Comparison of ENCODE assay signal across 26 cellular contexts in the genomic region with DNA sequence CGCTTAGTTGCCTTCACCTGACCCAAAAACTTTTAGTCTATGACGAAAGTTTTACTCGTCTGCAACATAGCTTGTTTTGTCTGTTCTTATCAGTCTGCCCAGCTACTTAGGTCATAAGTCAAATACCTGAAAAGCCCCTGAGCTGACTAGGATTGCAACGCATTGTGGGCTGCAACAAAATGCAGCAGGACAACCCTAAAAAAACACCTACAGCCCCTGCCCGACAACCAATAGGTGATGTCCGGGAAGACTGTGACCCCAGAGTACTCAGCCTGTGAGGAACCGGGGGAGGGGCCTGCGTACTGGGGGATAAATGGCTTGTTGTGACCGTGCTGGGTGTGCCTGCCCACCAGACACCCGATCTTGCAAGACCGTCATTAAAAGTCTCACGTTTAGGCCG. TPM values are rescaled to one million over a fixed set of nuclear protein-coding genes. Genes with fewer than 3 reads are reported as not detected.
"Had no signal": no experiment of that assay in that cellular context is flagged by ENCODE, and none has a peak within 500 bp of the region (broad histone marks: within the 10 kb centered on the region; RNA-seq: fewer than 3 reads in every experiment).

No MANE protein-coding gene starts in this region.

- H3K4me1 ChIP-seq: breast epithelium had no signal

- H3K4me3 ChIP-seq: breast epithelium, Peyer's patch, SJSA1 had no signal

- H3K4me3 Mint-ChIP-seq: activated CD4-positive, alpha-beta memory T cell treated with anti-CD3 and anti-CD28 coated beads for 36 hours; activated CD4-positive, alpha-beta T cell treated with anti-CD3 and anti-CD28 coated beads, Interleukin-2, amount 10 ng/mL, durations not matched to agents 7 days and 5 days; activated naive CD4-positive, alpha-beta T cell treated with anti-CD3 and anti-CD28 coated beads, Interleukin-2, amount 10 ng/mL, durations not matched to agents 7 days and 5 days; activated naive CD8-positive, alpha-beta T cell treated with anti-CD3 and anti-CD28 coated beads for 36 hours; activated T-cell treated with anti-CD3 and anti-CD28 coated beads, Interleukin-2, amount 50 U/mL, for 4 hours; T-helper 1 cell treated with Interleukin-12 subunit alpha and Interleukin-12 subunit beta and Interleukin-4 antibody, amounts not matched to agents 30 μg/mL and 1 μg/mL, for 36 hours had no signal

- H3K9me3 ChIP-seq: breast epithelium, Peyer's patch, SJSA1 had no signal

- DNase-seq: activated CD4-positive, alpha-beta memory T cell treated with anti-CD3 and anti-CD28 coated beads for 36 hours; activated CD4-positive, alpha-beta T cell treated with anti-CD3 and anti-CD28 coated beads, Interleukin-2, amount 10 ng/mL, durations not matched to agents 7 days and 5 days; activated CD4-positive, CD25-positive, alpha-beta regulatory T cell; activated CD8-positive, alpha-beta memory T cell treated with anti-CD3 and anti-CD28 coated beads for 24 hours; activated effector memory CD4-positive, alpha-beta T cell treated with anti-CD3 and anti-CD28 coated beads, Interleukin-2, amount 50 U/mL, for 16 hours; activated naive CD4-positive, alpha-beta T cell treated with anti-CD3 and anti-CD28 coated beads, Interleukin-2, amount 10 ng/mL, durations not matched to agents 7 days and 5 days; activated naive CD8-positive, alpha-beta T cell treated with anti-CD3 and anti-CD28 coated beads for 36 hours; activated T-cell treated with anti-CD3 and anti-CD28 coated beads, Interleukin-2, amount 50 U/mL, for 4 hours; aorta; caudate nucleus; MM.1S; NCI-H1105; NCI-H1436; NCI-H1694 treated with DMSO at 0.1 percent for 48 hours; NCI-H2029 treated with DMSO at 0.1 percent for 48 hours; NCI-H345; NCI-H510A; NCI-H526 treated with DMSO at 0.1 percent for 48 hours; Peyer's patch; SHP77; T1000 had no signal

- H3K36me3 ChIP-seq: breast epithelium, Peyer's patch, SJSA1 had no signal

- H3K36me3 Mint-ChIP-seq: activated CD4-positive, alpha-beta memory T cell treated with anti-CD3 and anti-CD28 coated beads for 36 hours; activated naive CD4-positive, alpha-beta T cell treated with anti-CD3 and anti-CD28 coated beads, Interleukin-2, amount 10 ng/mL, durations not matched to agents 7 days and 5 days; activated naive CD8-positive, alpha-beta T cell treated with anti-CD3 and anti-CD28 coated beads for 36 hours had no signal

- H3K27me3 Mint-ChIP-seq: activated CD4-positive, alpha-beta memory T cell treated with anti-CD3 and anti-CD28 coated beads for 36 hours; activated CD4-positive, alpha-beta T cell treated with anti-CD3 and anti-CD28 coated beads, Interleukin-2, amount 10 ng/mL, durations not matched to agents 7 days and 5 days; activated naive CD8-positive, alpha-beta T cell treated with anti-CD3 and anti-CD28 coated beads for 36 hours had no signal

- FAIRE-seq: TTC549 had no signal

- ATAC-seq: activated T-cell treated with anti-CD3 and anti-CD28 coated beads, Interleukin-2, amount 50 U/mL, for 4 hours had no signal

- H3K27ac ChIP-seq: breast epithelium, Peyer's patch, SJSA1, VCaP had no signal

- H3K27me3 ChIP-seq: breast epithelium, Peyer's patch, SJSA1 had no signal

- H3K27ac Mint-ChIP-seq: activated CD4-positive, alpha-beta memory T cell treated with anti-CD3 and anti-CD28 coated beads for 36 hours; activated CD4-positive, alpha-beta T cell treated with anti-CD3 and anti-CD28 coated beads, Interleukin-2, amount 10 ng/mL, durations not matched to agents 7 days and 5 days; activated naive CD4-positive, alpha-beta T cell treated with anti-CD3 and anti-CD28 coated beads, Interleukin-2, amount 10 ng/mL, durations not matched to agents 7 days and 5 days; activated naive CD8-positive, alpha-beta T cell treated with anti-CD3 and anti-CD28 coated beads for 36 hours; T-helper 1 cell treated with Interleukin-12 subunit alpha and Interleukin-12 subunit beta and Interleukin-4 antibody, amounts not matched to agents 30 μg/mL and 1 μg/mL, for 36 hours had no signal

- H3K9me3 Mint-ChIP-seq: activated CD4-positive, alpha-beta memory T cell treated with anti-CD3 and anti-CD28 coated beads for 36 hours; activated naive CD8-positive, alpha-beta T cell treated with anti-CD3 and anti-CD28 coated beads for 36 hours; activated T-cell treated with anti-CD3 and anti-CD28 coated beads, Interleukin-2, amount 50 U/mL, for 4 hours had no signal

RNA-seq across cellular contexts. Expression of a gene that starts 19.3 kb away (rescaled TPM):
- total RNA-seq: SJSA1 had no signal
